Comparison of ENCODE assay signal across 20 cellular contexts in the genomic region with DNA sequence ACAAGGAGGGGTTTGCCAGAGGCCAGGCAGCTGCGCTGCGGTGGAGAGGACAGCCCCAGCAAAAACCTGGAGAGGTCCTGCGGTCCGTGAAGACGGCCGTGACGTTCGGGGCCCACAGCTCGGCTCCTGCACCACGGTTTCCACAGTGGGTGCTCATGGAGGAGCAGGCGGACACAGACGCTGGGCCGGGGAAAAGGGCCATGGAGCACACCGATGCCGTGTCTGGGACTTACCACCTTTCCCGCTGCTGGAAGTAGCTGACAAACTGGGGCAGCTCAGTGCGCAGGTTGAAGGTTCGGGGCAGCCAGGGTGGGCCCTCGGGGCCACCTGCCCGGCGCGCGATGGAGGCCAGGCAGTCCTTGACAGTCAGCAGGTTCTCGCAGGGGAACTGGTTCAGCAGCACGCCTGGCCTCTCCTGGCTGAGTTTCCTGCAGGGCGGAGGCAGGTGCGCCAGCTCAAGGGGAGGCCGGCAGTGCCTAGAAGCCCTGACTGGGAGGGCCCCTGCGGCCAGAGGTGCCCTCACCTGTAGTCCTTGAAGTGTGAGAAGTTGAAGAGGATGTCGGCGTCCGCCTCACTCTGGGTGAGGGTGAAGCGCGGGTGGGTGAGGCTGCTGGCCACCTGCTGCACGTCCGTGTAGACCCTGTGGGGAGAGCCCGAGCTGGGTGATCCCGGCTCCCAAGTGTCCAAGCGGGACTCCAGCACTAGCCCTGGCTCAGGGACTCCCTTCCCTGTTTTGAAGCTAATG. TPM values are rescaled to one million over a fixed set of nuclear protein-coding genes. Genes with fewer than 3 reads are reported as not detected.
DNase-seq lines count a peak whose midpoint lies in the region; ATAC-seq, FAIRE-seq and TF ChIP-seq lines count a peak whose summit lies in the region.
"Had no signal": no experiment of that assay in that cellular context is flagged by ENCODE, and none has a peak within 500 bp of the region (broad histone marks: within the 10 kb centered on the region; RNA-seq: fewer than 3 reads in every experiment).

No MANE protein-coding gene starts in this region.

- peak in 3 of 5 donors; percentile 20 to 54 (median 20) for DNase-seq in heart left ventricle
- DNase-seq in left ventricle myocardium inferior, result no peak
- DNase-seq in GM12878 (ENCODE audit: low read depth, low spot score), result no peak
- DNase-seq in kidney, result peak; percentile 67
- peak; percentile 34 to 72 for DNase-seq in aorta
- DNase-seq in GM12891 (ENCODE audit: insufficient read length, low spot score), result no peak
- no peak for DNase-seq in activated CD4-positive, alpha-beta memory T cell treated with anti-CD3 and anti-CD28 coated beads, Interleukin-2, amount 10 ng/mL, durations not matched to agents 7 days and 5 days
- DNase-seq: GM23248, H7, KG1, MG63, NCI-H2029 treated with DMSO at 0.1 percent for 48 hours, NCI-H2171, NCI-H226, NCI-H524, NCI-H748 treated with DMSO at 0.1 percent for 48 hours, SHP77 had no signal

- no peak overlapping the region for H2AFZ ChIP-seq in GM12878 (ENCODE audit: control insufficient read depth, low read depth, low read length)
- H2AFZ ChIP-seq: GM23248 had no signal

- H3K36me3 Mint-ChIP-seq in activated CD4-positive, alpha-beta memory T cell treated with anti-CD3 and anti-CD28 coated beads, Interleukin-2, amount 10 ng/mL, durations not matched to agents 7 days and 5 days (ENCODE audit: low read depth), result peaks cover 34% of the 10 kb centered on the region

- no peak overlapping the region for H3K4me2 ChIP-seq in GM12878 (ENCODE audit: control insufficient read depth, insufficient read depth)

- H3K79me2 ChIP-seq in GM12878 (ENCODE audit: control insufficient read depth, insufficient read depth, low read length), result no peaks in the 10 kb centered on the region

- H3K4me1 Mint-ChIP-seq in activated CD4-positive, alpha-beta memory T cell treated with anti-CD3 and anti-CD28 coated beads, Interleukin-2, amount 10 ng/mL, durations not matched to agents 7 days and 5 days, result peaks cover 13% of the 10 kb centered on the region

- intact Hi-C loops in heart left ventricle (cut with DNase I) (no loop called here), left ventricle myocardium inferior (cut with micrococcal nuclease) (no loop called here), GM12878 (cut with micrococcal nuclease; ENCODE audit: unreplicated experiment) (no loop called here), kidney (cut with DNase I) (no loop called here), aorta (cut with DNase I) (no loop called here)

- TF ChIP-seq RAD21 in GM12878 (IDR thresholded peaks at IDR 0.05; ENCODE audit: insufficient read depth, low read depth, low read length), result no peak

- BruUV-seq in GM12878 (replicated peaks; lab: Mats Ljungman, UMichigan), result no TSS peak

- H3K9me3 ChIP-seq in heart left ventricle (no peaks in the 10 kb centered on the region), left ventricle myocardium inferior (replicated peaks) (no peaks in the 10 kb centered on the region), GM12878 (replicated peaks; ENCODE audit: control insufficient read depth, insufficient read depth, low read length) (no peaks in the 10 kb centered on the region), kidney (ENCODE audit: control insufficient read depth in 1 of 2, low read length in 2 of 2) (no peaks in the 10 kb centered on the region), aorta (ENCODE audit: control insufficient read depth, low read length) (no peaks in the 10 kb centered on the region)
- H3K9me3 ChIP-seq: MG63 had no signal

- H3K9ac ChIP-seq in GM12878 (ENCODE audit: control insufficient read depth, insufficient read depth, low read length) (no peak overlapping the region), kidney (ENCODE audit: low read length in 2 of 2) (no peak overlapping the region)
- H3K9ac ChIP-seq: GM23248 had no signal

- no peak for TF ChIP-seq POLR2A in heart left ventricle (IDR thresholded peaks at IDR 0.05)
- 0 out of 2 replicates have a peak, but pooled peaks have one; percentile 14 for TF ChIP-seq POLR2A in GM12878 (IDR thresholded peaks at IDR 0.05; ENCODE audit: low read depth, low read length)
- TF ChIP-seq POLR2A in GM12891 (IDR thresholded peaks at IDR 0.05; ENCODE audit: low read depth, low read length), result no peak

- FAIRE-seq in GM12878 (lab: Jason Lieb, UNC) (no peak), kidney (lab: Jason Lieb, UNC) (no peak), GM12891 (lab: Jason Lieb, UNC) (no peak)
- FAIRE-seq: D721Med, HTR-8/SVneo, RCC 7860 had no signal

- 95 to 97% (median 96%) methylated on average over 22 to 39 of the region's 39 CpGs for WGBS in heart left ventricle, 4 donors
- WGBS in GM12878 (ENCODE audit: insufficient coverage, insufficient replicate concordance, low lambda C conversion rate, missing lambda C conversion rate), result 94% methylated on average over 39 of the region's 39 CpGs
- 95 to 96% methylated on average over 38 to 39 of the region's 39 CpGs for whole genome bisulfite sequencing in aorta, 2 donors

- H4K20me1 ChIP-seq in GM12878 (ENCODE audit: control insufficient read depth, insufficient read depth), result no peaks in the 10 kb centered on the region

- no peaks in the 10 kb centered on the region for H3K9me3 Mint-ChIP-seq in activated CD4-positive, alpha-beta memory T cell treated with anti-CD3 and anti-CD28 coated beads, Interleukin-2, amount 10 ng/mL, durations not matched to agents 7 days and 5 days

- RAD21 ChIA-PET in GM12878 (lab: Charles Lee; ENCODE audit: unreplicated experiment), result no interaction called here

- H3K27ac ChIP-seq in heart left ventricle (no peak overlapping the region), left ventricle myocardium inferior (replicated peaks) (no peak overlapping the region), GM12878 (ENCODE audit: control insufficient read depth, insufficient read depth) (no peak overlapping the region), kidney (ENCODE audit: low read depth in 2 of 2, low read length in 2 of 2) (no peak overlapping the region), aorta (ENCODE audit: low read depth in 1 of 2, low read length in 2 of 2) (no peak overlapping the region)
- H3K27ac ChIP-seq: GM23248 had no signal

- no peak overlapping the region for H3K4me3 Mint-ChIP-seq in activated CD4-positive, alpha-beta memory T cell treated with anti-CD3 and anti-CD28 coated beads, Interleukin-2, amount 10 ng/mL, durations not matched to agents 7 days and 5 days

- SMC1A ChIA-PET in GM12878 (lab: Charles Lee; ENCODE audit: uncharacterized antibody, unreplicated experiment), result no interaction called here

- no peak overlapping the region for H3K27ac Mint-ChIP-seq in activated CD4-positive, alpha-beta memory T cell treated with anti-CD3 and anti-CD28 coated beads, Interleukin-2, amount 10 ng/mL, durations not matched to agents 7 days and 5 days

- no peaks in the 10 kb centered on the region for H3K4me1 ChIP-seq in heart left ventricle
- H3K4me1 ChIP-seq in left ventricle myocardium inferior, result no peaks in the 10 kb centered on the region
- no peaks in the 10 kb centered on the region for H3K4me1 ChIP-seq in GM12878 (ENCODE audit: control insufficient read depth, insufficient read depth, low read length)
- H3K4me1 ChIP-seq in kidney (ENCODE audit: control insufficient read depth in 1 of 2, insufficient read depth in 1 of 2, low read depth in 1 of 2, low read length in 2 of 2), result no peaks in the 10 kb centered on the region
- no peaks in the 10 kb centered on the region for H3K4me1 ChIP-seq in aorta (ENCODE audit: control insufficient read depth in 1 of 2, insufficient read depth in 2 of 2, low read length in 2 of 2)

- TF ChIP-seq CTCF in heart left ventricle (IDR thresholded peaks at IDR 0.05), result no peak
- TF ChIP-seq CTCF in left ventricle myocardium inferior (IDR thresholded peaks at IDR 0.05; ENCODE audit: borderline replicate concordance), result no peak
- no peak for TF ChIP-seq CTCF in GM12878 (IDR thresholded peaks at IDR 0.05 in 2 of 3, conservative IDR thresholded peaks at IDR 0.05 in 1 of 3; ENCODE audit: control insufficient read depth in 2 of 3, extremely low read depth in 1 of 3, insufficient read depth in 1 of 3, low read depth in 3 of 3, low read length in 3 of 3)
- TF ChIP-seq CTCF in kidney (IDR thresholded peaks at IDR 0.05; ENCODE audit: borderline replicate concordance, extremely low read depth, insufficient read depth), result no peak

- H3K4me3 ChIP-seq in heart left ventricle, result no peak overlapping the region
- no peak overlapping the region for H3K4me3 ChIP-seq in left ventricle myocardium inferior
- H3K4me3 ChIP-seq in GM12878, result no peak overlapping the region
- no peak overlapping the region for H3K4me3 ChIP-seq in kidney (ENCODE audit: low read length in 2 of 2)
- H3K4me3 ChIP-seq in aorta (ENCODE audit: low read length in 2 of 2), result no peak overlapping the region
- H3K4me3 ChIP-seq: GM23248, MG63 had no signal

- peaks cover 2 to 70% (median 43%) of the 10 kb centered on the region in 9 donors for H3K36me3 ChIP-seq in heart left ventricle
- peaks cover 65% of the 10 kb centered on the region for H3K36me3 ChIP-seq in left ventricle myocardium inferior
- peaks cover 3 to 16% of the 10 kb centered on the region in 2 experiments; a peak in 3 of 4 replicates for H3K36me3 ChIP-seq in GM12878 (ENCODE audit: control insufficient read depth in 2 of 2, insufficient read depth in 2 of 2, low read length in 1 of 2)
- peaks cover 4 to 20% of the 10 kb centered on the region in 2 donors for H3K36me3 ChIP-seq in kidney (ENCODE audit: control insufficient read depth in 1 of 2, insufficient read depth in 2 of 2, low read length in 2 of 2)
- H3K36me3 ChIP-seq in aorta (ENCODE audit: control insufficient read depth in 1 of 2, insufficient read depth in 2 of 2, low read length in 1 of 2), result peaks cover 0 to 6% of the 10 kb centered on the region in 2 donors

- H3K27me3 ChIP-seq in heart left ventricle, result no peaks in the 10 kb centered on the region
- no peaks in the 10 kb centered on the region for H3K27me3 ChIP-seq in left ventricle myocardium inferior (ENCODE audit: low read depth)
- no peaks in the 10 kb centered on the region for H3K27me3 ChIP-seq in GM12878 (replicated peaks in 1 of 2; ENCODE audit: control insufficient read depth in 2 of 2, insufficient read depth in 2 of 2, low read length in 1 of 2)
- no peaks in the 10 kb centered on the region for H3K27me3 ChIP-seq in aorta (ENCODE audit: control insufficient read depth in 1 of 2, insufficient read depth in 2 of 2, low read length in 1 of 2)
- H3K27me3 ChIP-seq: MG63 had no signal

- in situ Hi-C loops in GM12878 (cut with MboI), result no loop called here

- CTCF ChIA-PET in GM12878 (lab: Yijun Ruan, JAX), result no interaction called here
- CTCF ChIA-PET in activated CD4-positive, alpha-beta memory T cell treated with anti-CD3 and anti-CD28 coated beads, Interleukin-2, amount 10 ng/mL, durations not matched to agents 7 days and 5 days (lab: Charles Lee), result no interaction called here

- no peak for TF ChIP-seq EP300 in GM12878 (IDR thresholded peaks at IDR 0.05; ENCODE audit: borderline replicate concordance in 1 of 2, control insufficient read depth in 1 of 2, low read depth in 2 of 2, low read length in 2 of 2)

- no peaks in the 10 kb centered on the region for H3K27me3 Mint-ChIP-seq in activated CD4-positive, alpha-beta memory T cell treated with anti-CD3 and anti-CD28 coated beads, Interleukin-2, amount 10 ng/mL, durations not matched to agents 7 days and 5 days

- POLR2A ChIA-PET in GM12878 (lab: Charles Lee), result no interaction called here
- POLR2A ChIA-PET in activated CD4-positive, alpha-beta memory T cell treated with anti-CD3 and anti-CD28 coated beads, Interleukin-2, amount 10 ng/mL, durations not matched to agents 7 days and 5 days (lab: Charles Lee), result interaction anchor here (1.2 kb wide), 1 partner anchor 11 kb away, joined by 3 read pairs; no protein-coding TSS in a partner anchor

- ATAC-seq in heart left ventricle (no peak), GM12878 (no peak), aorta (ENCODE audit: low FRiP score) (no peak)

RNA-seq across cellular contexts. Expression of gene TTLL12, which starts 12.8 kb away (rescaled TPM):
- total RNA-seq in heart left ventricle (10 to 100 TPM in 7 of 9 donors, 1 to 10 TPM in 2; 8.6 to 21.5 (median 11.9) TPM), left ventricle myocardium inferior (12.6 TPM), GM12878 (2014; rRNA removed) (79.5 and 89.8 TPM in 2 replicates), GM12878 (2014; rRNA removed; fragmentation: Illumina TruSeq; extraction: Trizol) (17.7 and 22.3 TPM in 2 replicates), GM12878 (2021) (65.6 and 66.6 TPM in 2 replicates), kidney (26.3 TPM), aorta (10 to 100 TPM; 13.1 to 16.4 TPM)
- polyA plus RNA-seq in heart left ventricle (10 to 100 TPM in 1 of 2 donors, 1 to 10 TPM in 1; 8.0 to 29.0 TPM), GM12878 (2011; rRNA removed) (4.9 and 14.9 TPM in 2 replicates), GM12878 (2014; fragmentation: Illumina TruSeq; extraction: Trizol) (6.8 and 26.6 TPM in 2 replicates), GM12878 (2014; fragmentation: Nextera tagmentation; extraction: Ambion mirVana) (1 to 10 TPM in 1 of 2 experiments, under 1 TPM in 1; 1.00 to 3.0 TPM), GM12878 (2014; rRNA removed) (50.5 and 58.7 TPM in 2 replicates), GM12878 (2016; fragmentation: Nextera tagmentation; extraction: Ambion mirVana) (10 to 100 TPM; 66.1 to 83.6 TPM), kidney (ENCODE audit: insufficient read depth, low read depth, low replicate concordance) (11.5 TPM), aorta (10 to 100 TPM; 12.2 to 13.6 TPM)
- 18.0 and 21.6 TPM in 2 replicates for total RNA-seq in GM12878 (2013; cell fraction: nucleolus; rRNA removed)
- polyA plus RNA-seq in GM12878 (2011; ENCODE audit: low read depth), result 9.3 TPM
- polyA plus RNA-seq in GM12878 (2011; cell fraction: cytosol; rRNA removed), result 21.6 and 25.3 TPM in 2 replicates
- polyA plus RNA-seq in GM12878 (2011; cell fraction: nucleus; rRNA removed), result 24.3 and 34.3 TPM in 2 replicates
- polyA plus RNA-seq in GM12878 (2012), result 23.2 and 26.7 TPM in 2 replicates
- polyA minus RNA-seq in GM12878 (2011; rRNA and poly(A)+ RNA removed), result 16.1 and 18.4 TPM in 2 replicates
- 11.8 and 12.2 TPM in 2 replicates for polyA minus RNA-seq in GM12878 (2011; cell fraction: cytosol; rRNA and poly(A)+ RNA removed)
- polyA minus RNA-seq in GM12878 (2011; cell fraction: nucleus; rRNA and poly(A)+ RNA removed), result 5.9 and 11.0 TPM in 2 replicates
- polyA plus RNA-seq in GM12891 (2012; ENCODE audit: low read depth, missing spikeins), result 30.0 TPM
- 10 to 100 TPM; 41.3 to 43.0 TPM for total RNA-seq in activated CD4-positive, alpha-beta memory T cell treated with anti-CD3 and anti-CD28 coated beads, Interleukin-2, amount 10 ng/mL, durations not matched to agents 7 days and 5 days

RNA-seq across cellular contexts. Expression of gene TSPO, which starts 22.8 kb away (rescaled TPM):
- total RNA-seq in heart left ventricle (100 to 1,000 TPM in 7 of 9 donors, 10 to 100 TPM in 2; 69.0 to 335 (median 112) TPM), left ventricle myocardium inferior (128 TPM), GM12878 (2014; rRNA removed) (41.3 and 50.5 TPM in 2 replicates), GM12878 (2014; rRNA removed; fragmentation: Illumina TruSeq; extraction: Trizol) (4.9 and 6.6 TPM in 2 replicates), GM12878 (2021) (25.8 and 31.6 TPM in 2 replicates), kidney (134 TPM), aorta (100 to 1,000 TPM in 1 of 2 donors, 10 to 100 TPM in 1; 88.7 to 120 TPM)
- polyA plus RNA-seq in heart left ventricle (100 to 1,000 TPM; 218 TPM), GM12878 (2011; rRNA removed) (6.1 and 11.7 TPM in 2 replicates), GM12878 (2014; fragmentation: Illumina TruSeq; extraction: Trizol) (1.4 TPM in 1 of 2 replicates, not detected in the other), GM12878 (2014; fragmentation: Nextera tagmentation; extraction: Ambion mirVana) (1 to 10 TPM; 1.8 to 3.4 TPM), GM12878 (2014; rRNA removed) (41.1 and 46.8 TPM in 2 replicates), GM12878 (2016; fragmentation: Nextera tagmentation; extraction: Ambion mirVana) (10 to 100 TPM; 27.1 to 30.8 TPM), kidney (ENCODE audit: insufficient read depth, low read depth, low replicate concordance) (173 TPM), aorta (100 to 1,000 TPM; 287 to 311 TPM)
- 4.2 and 6.8 TPM in 2 replicates for total RNA-seq in GM12878 (2013; cell fraction: nucleolus; rRNA removed)
- 6.8 TPM for polyA plus RNA-seq in GM12878 (2011; ENCODE audit: low read depth)
- polyA plus RNA-seq in GM12878 (2011; cell fraction: cytosol; rRNA removed), result 23.6 and 34.9 TPM in 2 replicates
- 19.5 and 31.3 TPM in 2 replicates for polyA plus RNA-seq in GM12878 (2011; cell fraction: nucleus; rRNA removed)
- 14.1 and 30.7 TPM in 2 replicates for polyA plus RNA-seq in GM12878 (2012)
- polyA minus RNA-seq in GM12878 (2011; rRNA and poly(A)+ RNA removed), result 1.7 and 11.1 TPM in 2 replicates
- 3.7 and 5.5 TPM in 2 replicates for polyA minus RNA-seq in GM12878 (2011; cell fraction: cytosol; rRNA and poly(A)+ RNA removed)
- polyA minus RNA-seq in GM12878 (2011; cell fraction: nucleus; rRNA and poly(A)+ RNA removed), result 3.1 and 6.0 TPM in 2 replicates
- 5.6 TPM for polyA plus RNA-seq in GM12891 (2012; ENCODE audit: low read depth, missing spikeins)
- total RNA-seq in activated CD4-positive, alpha-beta memory T cell treated with anti-CD3 and anti-CD28 coated beads, Interleukin-2, amount 10 ng/mL, durations not matched to agents 7 days and 5 days, result 100 to 1,000 TPM; 133 TPM

RNA-seq across cellular contexts. Expression of gene MCAT, which starts 30.9 kb away (rescaled TPM):
- total RNA-seq in heart left ventricle (10 to 100 TPM; 13.4 to 31.1 (median 15.7) TPM), left ventricle myocardium inferior (16.4 TPM), GM12878 (2014; rRNA removed) (20.6 and 22.3 TPM in 2 replicates), GM12878 (2014; rRNA removed; fragmentation: Illumina TruSeq; extraction: Trizol) (9.9 and 11.8 TPM in 2 replicates), GM12878 (2021) (26.2 and 26.5 TPM in 2 replicates), kidney (24.8 TPM), aorta (10 to 100 TPM in 1 of 2 donors, 1 to 10 TPM in 1; 9.8 to 10.0 TPM)
- polyA plus RNA-seq in heart left ventricle (10 to 100 TPM; 13.4 to 32.6 TPM), GM12878 (2011; rRNA removed) (12.1 and 16.5 TPM in 2 replicates), GM12878 (2014; fragmentation: Illumina TruSeq; extraction: Trizol) (5.3 and 11.9 TPM in 2 replicates), GM12878 (2014; fragmentation: Nextera tagmentation; extraction: Ambion mirVana) (10 to 100 TPM in 1 of 2 experiments, 1 to 10 TPM in 1; 3.6 to 10.8 TPM), GM12878 (2014; rRNA removed) (29.1 and 30.8 TPM in 2 replicates), GM12878 (2016; fragmentation: Nextera tagmentation; extraction: Ambion mirVana) (10 to 100 TPM; 22.1 to 26.4 TPM), kidney (ENCODE audit: insufficient read depth, low read depth, low replicate concordance) (74.7 TPM), aorta (10 to 100 TPM in 1 of 2 donors, 1 to 10 TPM in 1; 6.5 to 12.8 TPM)
- total RNA-seq in GM12878 (2013; cell fraction: nucleolus; rRNA removed), result 32.5 and 52.1 TPM in 2 replicates
- polyA plus RNA-seq in GM12878 (2011; ENCODE audit: low read depth), result 4.2 TPM
- 22.5 and 34.9 TPM in 2 replicates for polyA plus RNA-seq in GM12878 (2011; cell fraction: cytosol; rRNA removed)
- 15.9 and 25.4 TPM in 2 replicates for polyA plus RNA-seq in GM12878 (2011; cell fraction: nucleus; rRNA removed)
- 10.8 and 11.2 TPM in 2 replicates for polyA plus RNA-seq in GM12878 (2012)
- polyA minus RNA-seq in GM12878 (2011; rRNA and poly(A)+ RNA removed), result 10.9 and 19.5 TPM in 2 replicates
- 7.1 and 9.0 TPM in 2 replicates for polyA minus RNA-seq in GM12878 (2011; cell fraction: cytosol; rRNA and poly(A)+ RNA removed)
- polyA minus RNA-seq in GM12878 (2011; cell fraction: nucleus; rRNA and poly(A)+ RNA removed), result 5.9 and 15.7 TPM in 2 replicates
- polyA plus RNA-seq in GM12891 (2012; ENCODE audit: low read depth, missing spikeins), result 12.8 TPM
- total RNA-seq in activated CD4-positive, alpha-beta memory T cell treated with anti-CD3 and anti-CD28 coated beads, Interleukin-2, amount 10 ng/mL, durations not matched to agents 7 days and 5 days, result 1 to 10 TPM; 8.5 to 8.8 TPM

Comparison
In these comparisons a context has a peak if more than half of its experiments do, and no peak if none do; other contexts are left out.
1. DNase-seq: peak in heart left ventricle (3 of 5), kidney (single experiment) and aorta (2 of 2); none in left ventricle myocardium inferior (single experiment), GM12878 (single experiment), GM12891 (single experiment) and activated CD4-positive, alpha-beta memory T cell treated with anti-CD3 and anti-CD28 coated beads, Interleukin-2, amount 10 ng/mL, durations not matched to agents 7 days and 5 days (single experiment).